Comparison of ENCODE assay signal across 17 cellular contexts in the genomic region with DNA sequence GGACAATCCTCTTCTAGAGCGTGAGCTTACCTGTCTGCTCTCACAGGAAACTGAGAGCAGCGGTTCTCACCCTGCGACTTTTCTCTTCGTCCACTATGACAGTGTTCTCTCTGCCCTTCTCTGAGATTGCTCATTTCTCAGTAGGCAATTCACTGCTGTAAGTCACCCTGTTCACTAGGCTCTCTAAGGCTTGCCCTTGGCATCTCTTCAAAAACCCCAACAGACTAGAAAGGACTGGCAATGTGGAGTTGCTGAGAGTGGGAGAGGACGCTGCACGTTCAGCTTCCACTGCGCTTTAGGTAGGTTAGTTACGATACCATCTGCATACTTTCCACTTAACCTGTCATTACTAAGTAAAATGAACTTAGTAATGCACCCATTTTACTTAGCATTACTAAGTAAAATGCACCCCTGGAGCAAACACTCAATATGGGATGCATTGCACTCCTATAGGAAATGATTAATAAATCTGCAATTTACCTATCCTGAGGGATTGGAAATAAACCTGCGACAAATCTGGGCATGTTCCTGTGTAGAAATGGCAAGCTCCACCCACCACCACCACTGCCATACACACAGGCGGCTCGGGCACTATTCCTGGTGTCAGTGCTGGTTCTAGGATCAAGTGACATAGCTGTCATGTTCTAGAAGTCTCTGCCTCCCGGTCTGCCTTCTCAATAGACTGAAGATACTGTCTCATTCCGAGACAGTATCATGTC. TPM values are rescaled to one million over a fixed set of nuclear protein-coding genes. Genes with fewer than 3 reads are reported as not detected.
DNase-seq lines count a peak whose midpoint lies in the region; ATAC-seq and TF ChIP-seq lines count a peak whose summit lies in the region.
"Had no signal": no experiment of that assay in that cellular context is flagged by ENCODE, and none has a peak within 500 bp of the region (broad histone marks: within the 10 kb centered on the region; RNA-seq: fewer than 3 reads in every experiment).

No MANE protein-coding gene starts in this region.

- DNase-seq in activated CD8-positive, alpha-beta T cell treated with anti-CD3 and anti-CD28 coated beads, Interleukin-2, amount 10 ng/mL, durations not matched to agents 7 days and 5 days = peak; percentile 14
- DNase-seq in activated CD8-positive, alpha-beta T cell treated with anti-CD3 and anti-CD28 coated beads for 36 hours = no peak
- no peak for DNase-seq in esophagus squamous epithelium (lab: John Stamatoyannopoulos, UW)
- peak; percentile 80 to 82 for DNase-seq in vagina (ENCODE audit: extremely low spot score in 2 of 2)
- DNase-seq in SJCRH30 = no peak
- DNase-seq: GF-D8, NCI-H1417 treated with DMSO at 0.1 percent for 48 hours, NCI-H187 treated with DMSO at 0.1 percent for 48 hours, NCI-H226, PC-3, RPMI8226 had no signal

- CTCF ChIA-PET in activated CD8-positive, alpha-beta T cell treated with anti-CD3 and anti-CD28 coated beads, Interleukin-2, amount 10 ng/mL, durations not matched to agents 7 days and 5 days (lab: Charles Lee) = interaction anchor here (1.2 kb wide), 1 partner anchor 46 kb away, joined by 3 read pairs; no protein-coding TSS in a partner anchor
- CTCF ChIA-PET in activated CD8-positive, alpha-beta T cell treated with anti-CD3 and anti-CD28 coated beads for 36 hours (lab: Charles Lee) = interaction anchor here (1.4 kb wide), 1 partner anchor 47 kb away, joined by 4 read pairs; no protein-coding TSS in a partner anchor

- peaks cover 19% of the 10 kb centered on the region for H3K9me3 Mint-ChIP-seq in activated CD8-positive, alpha-beta T cell treated with anti-CD3 and anti-CD28 coated beads, Interleukin-2, amount 10 ng/mL, durations not matched to agents 7 days and 5 days (ENCODE audit: insufficient read depth)
- H3K9me3 Mint-ChIP-seq in activated CD8-positive, alpha-beta T cell treated with anti-CD3 and anti-CD28 coated beads for 36 hours = peaks cover 9% of the 10 kb centered on the region
- no peaks in the 10 kb centered on the region for H3K9me3 Mint-ChIP-seq in activated T-helper 17 cell treated with anti-CD3 and anti-CD28 coated beads, Interleukin-2, amount 50 U/mL, for 72 hours

- no peaks in the 10 kb centered on the region for H3K4me1 Mint-ChIP-seq in activated CD8-positive, alpha-beta T cell treated with anti-CD3 and anti-CD28 coated beads, Interleukin-2, amount 10 ng/mL, durations not matched to agents 7 days and 5 days (ENCODE audit: low read depth)
- H3K4me1 Mint-ChIP-seq in activated CD8-positive, alpha-beta T cell treated with anti-CD3 and anti-CD28 coated beads for 36 hours (ENCODE audit: low read depth) = peaks cover 17% of the 10 kb centered on the region
- peaks cover 5% of the 10 kb centered on the region for H3K4me1 Mint-ChIP-seq in activated T-helper 17 cell treated with anti-CD3 and anti-CD28 coated beads, Interleukin-2, amount 50 U/mL, for 72 hours

- H3K36me3 ChIP-seq in esophagus squamous epithelium = peaks cover 13 to 100% (median 43%) of the 10 kb centered on the region in 3 donors
- H3K36me3 ChIP-seq in vagina = peaks cover 4 to 60% of the 10 kb centered on the region in 2 donors
- peaks cover 53% of the 10 kb centered on the region for H3K36me3 ChIP-seq in SJCRH30

- no peaks in the 10 kb centered on the region for H3K27me3 Mint-ChIP-seq in activated CD8-positive, alpha-beta T cell treated with anti-CD3 and anti-CD28 coated beads, Interleukin-2, amount 10 ng/mL, durations not matched to agents 7 days and 5 days (ENCODE audit: low read depth)
- H3K27me3 Mint-ChIP-seq in activated CD8-positive, alpha-beta T cell treated with anti-CD3 and anti-CD28 coated beads for 36 hours = no peaks in the 10 kb centered on the region
- H3K27me3 Mint-ChIP-seq in activated T-helper 17 cell treated with anti-CD3 and anti-CD28 coated beads, Interleukin-2, amount 50 U/mL, for 72 hours = no peaks in the 10 kb centered on the region

- peaks cover 63% of the 10 kb centered on the region for H3K36me3 Mint-ChIP-seq in activated CD8-positive, alpha-beta T cell treated with anti-CD3 and anti-CD28 coated beads, Interleukin-2, amount 10 ng/mL, durations not matched to agents 7 days and 5 days (ENCODE audit: low read depth)
- H3K36me3 Mint-ChIP-seq in activated CD8-positive, alpha-beta T cell treated with anti-CD3 and anti-CD28 coated beads for 36 hours (ENCODE audit: low read depth) = peaks cover 58% of the 10 kb centered on the region
- peaks cover 100% of the 10 kb centered on the region for H3K36me3 Mint-ChIP-seq in activated T-helper 17 cell treated with anti-CD3 and anti-CD28 coated beads, Interleukin-2, amount 50 U/mL, for 72 hours (ENCODE audit: low read depth)

- no peak for TF ChIP-seq CTCF in activated CD8-positive, alpha-beta T cell treated with anti-CD3 and anti-CD28 coated beads for 36 hours (IDR thresholded peaks at IDR 0.05)
- TF ChIP-seq CTCF in esophagus squamous epithelium (IDR thresholded peaks at IDR 0.05) (no peak), vagina (IDR thresholded peaks at IDR 0.05) (no peak)

- H3K4me1 ChIP-seq in esophagus squamous epithelium (peaks cover 0 to 28% (median 2%) of the 10 kb centered on the region in 3 donors), vagina (no peaks in the 10 kb centered on the region), SJCRH30 (no peaks in the 10 kb centered on the region)

- H3K9me3 ChIP-seq in esophagus squamous epithelium (peaks cover 0 to 10% (median 5%) of the 10 kb centered on the region in 3 donors), vagina (peaks cover 9% of the 10 kb centered on the region), SJCRH30 (replicated peaks) (peaks cover 15% of the 10 kb centered on the region)

- TF ChIP-seq POLR2A in esophagus squamous epithelium (IDR thresholded peaks at IDR 0.05) (no peak), vagina (IDR thresholded peaks at IDR 0.05) (no peak)

- POLR2A ChIA-PET in activated CD8-positive, alpha-beta T cell treated with anti-CD3 and anti-CD28 coated beads, Interleukin-2, amount 10 ng/mL, durations not matched to agents 7 days and 5 days (lab: Charles Lee) = interaction anchor here (0.9 kb wide), 1 partner anchor 17 kb away, joined by 3 read pairs; no protein-coding TSS in a partner anchor
- POLR2A ChIA-PET in activated CD8-positive, alpha-beta T cell treated with anti-CD3 and anti-CD28 coated beads for 36 hours (lab: Charles Lee) = interaction anchor here (1.2 kb wide), 1 partner anchor 12 kb away, joined by 3 read pairs; no protein-coding TSS in a partner anchor

- no peak for ATAC-seq in activated CD8-positive, alpha-beta T cell treated with anti-CD3 and anti-CD28 coated beads, Interleukin-2, amount 10 ng/mL, durations not matched to agents 7 days and 5 days
- ATAC-seq in activated CD8-positive, alpha-beta T cell treated with anti-CD3 and anti-CD28 coated beads for 36 hours = no peak
- ATAC-seq in activated T-helper 17 cell treated with anti-CD3 and anti-CD28 coated beads, Interleukin-2, amount 50 U/mL, for 72 hours (replicated peaks) = no peak
- ATAC-seq in HG02763 (IDR thresholded peaks at IDR 0.05; ENCODE audit: unreplicated experiment) (no peak), GM21529 (IDR thresholded peaks at IDR 0.05; ENCODE audit: unreplicated experiment) (no peak)
- ATAC-seq: HepG2, PC-3 had no signal

- no peak overlapping the region for H3K27ac Mint-ChIP-seq in activated CD8-positive, alpha-beta T cell treated with anti-CD3 and anti-CD28 coated beads, Interleukin-2, amount 10 ng/mL, durations not matched to agents 7 days and 5 days
- H3K27ac Mint-ChIP-seq in activated CD8-positive, alpha-beta T cell treated with anti-CD3 and anti-CD28 coated beads for 36 hours = no peak overlapping the region
- H3K27ac Mint-ChIP-seq in activated T-helper 17 cell treated with anti-CD3 and anti-CD28 coated beads, Interleukin-2, amount 50 U/mL, for 72 hours = peak overlapping the region; percentile 67

- peak overlapping the region in 3 of 4 donors; percentile 8 to 72 (median 16) for H3K27ac ChIP-seq in esophagus squamous epithelium
- H3K27ac ChIP-seq in vagina = no peak overlapping the region
- H3K27ac ChIP-seq in SJCRH30 = no peak overlapping the region
- H3K27ac ChIP-seq: 22Rv1 had no signal

- H3K27me3 ChIP-seq in esophagus squamous epithelium (no peaks in the 10 kb centered on the region), vagina (no peaks in the 10 kb centered on the region), SJCRH30 (no peaks in the 10 kb centered on the region)

- intact Hi-C loops in activated CD8-positive, alpha-beta T cell treated with anti-CD3 and anti-CD28 coated beads for 36 hours (cut with micrococcal nuclease) = no loop called here
- intact Hi-C loops in esophagus squamous epithelium (cut with DNase I) (no loop called here), vagina (cut with DNase I) (no loop called here)

- WGBS in esophagus squamous epithelium, 2 donors = 33 to 59% methylated on average over 13 of the region's 13 CpGs

- H3K4me3 Mint-ChIP-seq in activated CD8-positive, alpha-beta T cell treated with anti-CD3 and anti-CD28 coated beads, Interleukin-2, amount 10 ng/mL, durations not matched to agents 7 days and 5 days = no peak overlapping the region
- no peak overlapping the region for H3K4me3 Mint-ChIP-seq in activated CD8-positive, alpha-beta T cell treated with anti-CD3 and anti-CD28 coated beads for 36 hours
- no peak overlapping the region for H3K4me3 Mint-ChIP-seq in activated T-helper 17 cell treated with anti-CD3 and anti-CD28 coated beads, Interleukin-2, amount 50 U/mL, for 72 hours
- H3K4me3 Mint-ChIP-seq: CD14-positive monocyte had no signal

- H3K4me3 ChIP-seq in esophagus squamous epithelium (no peak overlapping the region), vagina (no peak overlapping the region), SJCRH30 (no peak overlapping the region)

RNA-seq across cellular contexts. Expression of gene XPC, which starts 21.4 kb away (rescaled TPM):
- total RNA-seq in activated CD8-positive, alpha-beta T cell treated with anti-CD3 and anti-CD28 coated beads, Interleukin-2, amount 10 ng/mL, durations not matched to agents 7 days and 5 days = 10 to 100 TPM; 29.4 to 31.6 TPM
- total RNA-seq in activated CD8-positive, alpha-beta T cell treated with anti-CD3 and anti-CD28 coated beads for 36 hours = 10 to 100 TPM; 23.5 to 24.8 TPM
- 10 to 100 TPM; 31.9 to 39.7 TPM for total RNA-seq in activated T-helper 17 cell treated with anti-CD3 and anti-CD28 coated beads, Interleukin-2, amount 50 U/mL, for 72 hours
- total RNA-seq in esophagus squamous epithelium (10 to 100 TPM; 14.4 to 47.9 (median 30.0) TPM), vagina (33.6 TPM)
- total RNA-seq in SJCRH30 (2014; rRNA removed; shearing (Covaris generic)) = 16.3 and 21.0 TPM in 2 replicates

RNA-seq across cellular contexts. Expression of gene LSM3, which starts 21.6 kb away (rescaled TPM):
- 10 to 100 TPM; 19.2 to 20.2 TPM for total RNA-seq in activated CD8-positive, alpha-beta T cell treated with anti-CD3 and anti-CD28 coated beads, Interleukin-2, amount 10 ng/mL, durations not matched to agents 7 days and 5 days
- 10 to 100 TPM; 20.0 to 20.5 TPM for total RNA-seq in activated CD8-positive, alpha-beta T cell treated with anti-CD3 and anti-CD28 coated beads for 36 hours
- total RNA-seq in activated T-helper 17 cell treated with anti-CD3 and anti-CD28 coated beads, Interleukin-2, amount 50 U/mL, for 72 hours = 10 to 100 TPM; 15.6 to 20.6 TPM
- 10 to 100 TPM in 3 of 4 donors, 1 to 10 TPM in 1; 6.3 to 21.5 (median 13.7) TPM for total RNA-seq in esophagus squamous epithelium
- 6.4 TPM for total RNA-seq in vagina
- 26.9 and 27.5 TPM in 2 replicates for total RNA-seq in SJCRH30 (2014; rRNA removed; shearing (Covaris generic))

RNA-seq across cellular contexts. Expression of gene TMEM43, which starts 32.1 kb away (rescaled TPM):
- total RNA-seq in activated CD8-positive, alpha-beta T cell treated with anti-CD3 and anti-CD28 coated beads, Interleukin-2, amount 10 ng/mL, durations not matched to agents 7 days and 5 days = 10 to 100 TPM; 27.9 to 28.8 TPM
- total RNA-seq in activated CD8-positive, alpha-beta T cell treated with anti-CD3 and anti-CD28 coated beads for 36 hours = 10 to 100 TPM; 19.7 to 20.2 TPM
- total RNA-seq in activated T-helper 17 cell treated with anti-CD3 and anti-CD28 coated beads, Interleukin-2, amount 50 U/mL, for 72 hours = 10 to 100 TPM; 42.1 to 44.5 TPM
- total RNA-seq in esophagus squamous epithelium (100 to 1,000 TPM in 1 of 4 donors, 10 to 100 TPM in 3; 64.0 to 140 (median 76.3) TPM), vagina (118 TPM)
- total RNA-seq in SJCRH30 (2014; rRNA removed; shearing (Covaris generic)) = 66.4 and 68.7 TPM in 2 replicates

RNA-seq across cellular contexts. Expression of gene CHCHD4, which starts 32.3 kb away (rescaled TPM):
- 10 to 100 TPM; 17.3 to 18.1 TPM for total RNA-seq in activated CD8-positive, alpha-beta T cell treated with anti-CD3 and anti-CD28 coated beads, Interleukin-2, amount 10 ng/mL, durations not matched to agents 7 days and 5 days
- total RNA-seq in activated CD8-positive, alpha-beta T cell treated with anti-CD3 and anti-CD28 coated beads for 36 hours = 10 to 100 TPM; 27.6 to 30.2 TPM
- total RNA-seq in activated T-helper 17 cell treated with anti-CD3 and anti-CD28 coated beads, Interleukin-2, amount 50 U/mL, for 72 hours = 10 to 100 TPM; 11.6 to 27.6 TPM
- 10 to 100 TPM in 3 of 4 donors, 1 to 10 TPM in 1; 4.2 to 17.8 (median 16.3) TPM for total RNA-seq in esophagus squamous epithelium
- 10.6 TPM for total RNA-seq in vagina
- 22.5 and 27.0 TPM in 2 replicates for total RNA-seq in SJCRH30 (2014; rRNA removed; shearing (Covaris generic))

Comparison
In these comparisons a context has a peak if more than half of its experiments do, and no peak if none do; other contexts are left out.
1. DNase-seq: peak in activated CD8-positive, alpha-beta T cell treated with anti-CD3 and anti-CD28 coated beads, Interleukin-2, amount 10 ng/mL, durations not matched to agents 7 days and 5 days (single experiment) and vagina (2 of 2); none in activated CD8-positive, alpha-beta T cell treated with anti-CD3 and anti-CD28 coated beads for 36 hours (single experiment), esophagus squamous epithelium (single experiment) and SJCRH30 (0 of 2).
2. H3K27ac ChIP-seq: peak in esophagus squamous epithelium (3 of 4); none in vagina (single experiment) and SJCRH30 (single experiment).